2 cellular contexts compared by ENCODE assay signal in the genomic region with DNA sequence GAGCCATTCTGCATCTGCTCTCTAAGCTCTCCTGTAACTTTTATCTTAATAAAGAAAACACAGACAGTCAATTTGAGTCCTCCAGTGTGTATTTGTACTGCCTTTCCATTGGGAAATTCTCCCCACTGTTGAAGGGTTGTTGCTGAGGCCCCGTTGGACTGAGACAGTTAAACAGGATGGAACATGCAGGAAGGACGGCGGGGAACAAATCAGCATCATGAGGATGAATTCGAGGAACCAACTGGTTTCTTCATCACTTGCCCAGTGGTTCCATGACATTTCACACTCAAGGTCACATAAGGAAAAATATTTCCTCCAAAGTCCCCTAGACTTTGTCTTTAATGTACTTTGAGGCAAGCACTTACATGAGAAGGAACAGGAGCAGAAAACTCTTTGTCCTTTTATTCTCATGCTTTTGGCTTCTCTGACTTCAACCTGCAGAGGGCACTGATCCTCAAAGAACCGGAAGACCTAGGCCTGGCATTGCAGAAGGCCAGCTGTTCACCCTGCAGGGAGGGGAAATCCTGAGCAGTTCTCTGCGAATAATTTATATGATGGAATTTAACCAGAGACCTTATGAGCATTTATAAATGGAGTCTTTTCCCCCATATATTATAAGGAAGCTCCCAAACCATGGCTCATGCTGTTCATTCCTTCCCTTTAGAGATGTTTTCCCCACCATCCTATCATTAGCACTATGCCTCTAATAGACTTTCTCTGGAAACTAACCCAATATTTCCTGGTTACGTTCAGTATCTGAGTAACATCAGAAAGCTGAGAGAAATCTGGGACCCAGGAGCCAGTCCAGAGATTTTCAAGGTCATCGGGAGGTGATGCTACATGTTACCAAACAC.
TF ChIP-seq lines count a peak whose summit lies in the region.

No MANE protein-coding gene starts in this region.

TF ChIP-seq in GM23338, 12 proteins besides CTCF, POLR2A, EP300 and RAD21 (continued from another document):
- TF ChIP-seq, protein P1, sequence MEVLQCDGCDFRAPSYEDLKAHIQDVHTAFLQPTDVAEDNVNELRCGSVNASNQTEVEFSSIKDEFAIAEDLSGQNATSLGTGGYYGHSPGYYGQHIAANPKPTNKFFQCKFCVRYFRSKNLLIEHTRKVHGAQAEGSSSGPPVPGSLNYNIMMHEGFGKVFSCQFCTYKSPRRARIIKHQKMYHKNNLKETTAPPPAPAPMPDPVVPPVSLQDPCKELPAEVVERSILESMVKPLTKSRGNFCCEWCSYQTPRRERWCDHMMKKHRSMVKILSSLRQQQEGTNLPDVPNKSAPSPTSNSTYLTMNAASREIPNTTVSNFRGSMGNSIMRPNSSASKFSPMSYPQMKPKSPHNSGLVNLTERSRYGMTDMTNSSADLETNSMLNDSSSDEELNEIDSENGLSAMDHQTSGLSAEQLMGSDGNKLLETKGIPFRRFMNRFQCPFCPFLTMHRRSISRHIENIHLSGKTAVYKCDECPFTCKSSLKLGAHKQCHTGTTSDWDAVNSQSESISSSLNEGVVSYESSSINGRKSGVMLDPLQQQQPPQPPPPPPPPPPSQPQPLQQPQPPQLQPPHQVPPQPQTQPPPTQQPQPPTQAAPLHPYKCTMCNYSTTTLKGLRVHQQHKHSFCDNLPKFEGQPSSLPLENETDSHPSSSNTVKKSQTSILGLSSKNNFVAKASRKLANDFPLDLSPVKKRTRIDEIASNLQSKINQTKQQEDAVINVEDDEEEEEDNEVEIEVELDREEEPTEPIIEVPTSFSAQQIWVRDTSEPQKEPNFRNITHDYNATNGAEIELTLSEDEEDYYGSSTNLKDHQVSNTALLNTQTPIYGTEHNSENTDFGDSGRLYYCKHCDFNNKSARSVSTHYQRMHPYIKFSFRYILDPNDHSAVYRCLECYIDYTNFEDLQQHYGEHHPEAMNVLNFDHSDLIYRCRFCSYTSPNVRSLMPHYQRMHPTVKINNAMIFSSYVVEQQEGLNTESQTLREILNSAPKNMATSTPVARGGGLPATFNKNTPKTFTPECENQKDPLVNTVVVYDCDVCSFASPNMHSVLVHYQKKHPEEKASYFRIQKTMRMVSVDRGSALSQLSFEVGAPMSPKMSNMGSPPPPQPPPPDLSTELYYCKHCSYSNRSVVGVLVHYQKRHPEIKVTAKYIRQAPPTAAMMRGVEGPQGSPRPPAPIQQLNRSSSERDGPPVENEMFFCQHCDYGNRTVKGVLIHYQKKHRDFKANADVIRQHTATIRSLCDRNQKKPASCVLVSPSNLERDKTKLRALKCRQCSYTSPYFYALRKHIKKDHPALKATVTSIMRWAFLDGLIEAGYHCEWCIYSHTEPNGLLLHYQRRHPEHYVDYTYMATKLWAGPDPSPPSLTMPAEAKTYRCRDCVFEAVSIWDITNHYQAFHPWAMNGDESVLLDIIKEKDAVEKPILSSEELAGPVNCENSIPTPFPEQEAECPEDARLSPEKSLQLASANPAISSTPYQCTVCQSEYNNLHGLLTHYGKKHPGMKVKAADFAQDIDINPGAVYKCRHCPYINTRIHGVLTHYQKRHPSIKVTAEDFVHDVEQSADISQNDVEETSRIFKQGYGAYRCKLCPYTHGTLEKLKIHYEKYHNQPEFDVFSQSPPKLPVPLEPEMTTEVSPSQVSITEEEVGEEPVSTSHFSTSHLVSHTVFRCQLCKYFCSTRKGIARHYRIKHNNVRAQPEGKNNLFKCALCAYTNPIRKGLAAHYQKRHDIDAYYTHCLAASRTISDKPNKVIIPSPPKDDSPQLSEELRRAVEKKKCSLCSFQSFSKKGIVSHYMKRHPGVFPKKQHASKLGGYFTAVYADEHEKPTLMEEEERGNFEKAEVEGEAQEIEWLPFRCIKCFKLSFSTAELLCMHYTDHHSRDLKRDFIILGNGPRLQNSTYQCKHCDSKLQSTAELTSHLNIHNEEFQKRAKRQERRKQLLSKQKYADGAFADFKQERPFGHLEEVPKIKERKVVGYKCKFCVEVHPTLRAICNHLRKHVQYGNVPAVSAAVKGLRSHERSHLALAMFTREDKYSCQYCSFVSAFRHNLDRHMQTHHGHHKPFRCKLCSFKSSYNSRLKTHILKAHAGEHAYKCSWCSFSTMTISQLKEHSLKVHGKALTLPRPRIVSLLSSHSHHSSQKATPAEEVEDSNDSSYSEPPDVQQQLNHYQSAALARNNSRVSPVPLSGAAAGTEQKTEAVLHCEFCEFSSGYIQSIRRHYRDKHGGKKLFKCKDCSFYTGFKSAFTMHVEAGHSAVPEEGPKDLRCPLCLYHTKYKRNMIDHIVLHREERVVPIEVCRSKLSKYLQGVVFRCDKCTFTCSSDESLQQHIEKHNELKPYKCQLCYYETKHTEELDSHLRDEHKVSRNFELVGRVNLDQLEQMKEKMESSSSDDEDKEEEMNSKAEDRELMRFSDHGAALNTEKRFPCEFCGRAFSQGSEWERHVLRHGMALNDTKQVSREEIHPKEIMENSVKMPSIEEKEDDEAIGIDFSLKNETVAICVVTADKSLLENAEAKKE (CRISPR knock-in tag; IDR thresholded peaks at IDR 0.05), result no peak
- TF ChIP-seq JUNB (IDR thresholded peaks at IDR 0.05; ENCODE audit: unreplicated experiment), result no peak

TF ChIP-seq in IMR-90, 13 proteins besides CTCF, POLR2A, EP300 and RAD21 (continued from another document):
- peak; percentile 98 for TF ChIP-seq SMC3 (IDR thresholded peaks at IDR 0.05; ENCODE audit: low read depth, low read length)
- TF ChIP-seq CEBPB (IDR thresholded peaks at IDR 0.05; ENCODE audit: low read depth, low read length), result peak; percentile 32; the same call in 1 of the 2 replicates
- no peak for TF ChIP-seq MAFK (IDR thresholded peaks at IDR 0.05; ENCODE audit: low read depth, low read length)
- TF ChIP-seq MAZ (IDR thresholded peaks at IDR 0.05; ENCODE audit: borderline replicate concordance, low read depth, low read length), result 0 out of 2 replicates have a peak, but pooled peaks have one; percentile 31
- TF ChIP-seq MXI1 (IDR thresholded peaks at IDR 0.05; ENCODE audit: borderline replicate concordance, low read depth, low read length), result no peak
- TF ChIP-seq BHLHE40 (IDR thresholded peaks at IDR 0.05; ENCODE audit: low read depth, low read length), result no peak
- no peak for TF ChIP-seq RCOR1 (IDR thresholded peaks at IDR 0.05; ENCODE audit: insufficient replicate concordance, low read length)
- TF ChIP-seq RFX5 (IDR thresholded peaks at IDR 0.05; ENCODE audit: low read depth, low read length), result no peak
- TF ChIP-seq, protein P2, sequence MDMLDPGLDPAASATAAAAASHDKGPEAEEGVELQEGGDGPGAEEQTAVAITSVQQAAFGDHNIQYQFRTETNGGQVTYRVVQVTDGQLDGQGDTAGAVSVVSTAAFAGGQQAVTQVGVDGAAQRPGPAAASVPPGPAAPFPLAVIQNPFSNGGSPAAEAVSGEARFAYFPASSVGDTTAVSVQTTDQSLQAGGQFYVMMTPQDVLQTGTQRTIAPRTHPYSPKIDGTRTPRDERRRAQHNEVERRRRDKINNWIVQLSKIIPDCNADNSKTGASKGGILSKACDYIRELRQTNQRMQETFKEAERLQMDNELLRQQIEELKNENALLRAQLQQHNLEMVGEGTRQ (IDR thresholded peaks at IDR 0.05; ENCODE audit: low read depth, low read length), result no peak
- no peak for TF ChIP-seq FOS (IDR thresholded peaks at IDR 0.05; ENCODE audit: low read depth, low read length)
- no peak for TF ChIP-seq NFE2L2 (IDR thresholded peaks at IDR 0.05; ENCODE audit: low read depth, low read length)
- TF ChIP-seq, protein P3, sequence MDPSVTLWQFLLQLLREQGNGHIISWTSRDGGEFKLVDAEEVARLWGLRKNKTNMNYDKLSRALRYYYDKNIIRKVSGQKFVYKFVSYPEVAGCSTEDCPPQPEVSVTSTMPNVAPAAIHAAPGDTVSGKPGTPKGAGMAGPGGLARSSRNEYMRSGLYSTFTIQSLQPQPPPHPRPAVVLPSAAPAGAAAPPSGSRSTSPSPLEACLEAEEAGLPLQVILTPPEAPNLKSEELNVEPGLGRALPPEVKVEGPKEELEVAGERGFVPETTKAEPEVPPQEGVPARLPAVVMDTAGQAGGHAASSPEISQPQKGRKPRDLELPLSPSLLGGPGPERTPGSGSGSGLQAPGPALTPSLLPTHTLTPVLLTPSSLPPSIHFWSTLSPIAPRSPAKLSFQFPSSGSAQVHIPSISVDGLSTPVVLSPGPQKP (IDR thresholded peaks at IDR 0.05; ENCODE audit: borderline replicate concordance, low read depth, low read length), result no peak
